In the genomic region with DNA sequence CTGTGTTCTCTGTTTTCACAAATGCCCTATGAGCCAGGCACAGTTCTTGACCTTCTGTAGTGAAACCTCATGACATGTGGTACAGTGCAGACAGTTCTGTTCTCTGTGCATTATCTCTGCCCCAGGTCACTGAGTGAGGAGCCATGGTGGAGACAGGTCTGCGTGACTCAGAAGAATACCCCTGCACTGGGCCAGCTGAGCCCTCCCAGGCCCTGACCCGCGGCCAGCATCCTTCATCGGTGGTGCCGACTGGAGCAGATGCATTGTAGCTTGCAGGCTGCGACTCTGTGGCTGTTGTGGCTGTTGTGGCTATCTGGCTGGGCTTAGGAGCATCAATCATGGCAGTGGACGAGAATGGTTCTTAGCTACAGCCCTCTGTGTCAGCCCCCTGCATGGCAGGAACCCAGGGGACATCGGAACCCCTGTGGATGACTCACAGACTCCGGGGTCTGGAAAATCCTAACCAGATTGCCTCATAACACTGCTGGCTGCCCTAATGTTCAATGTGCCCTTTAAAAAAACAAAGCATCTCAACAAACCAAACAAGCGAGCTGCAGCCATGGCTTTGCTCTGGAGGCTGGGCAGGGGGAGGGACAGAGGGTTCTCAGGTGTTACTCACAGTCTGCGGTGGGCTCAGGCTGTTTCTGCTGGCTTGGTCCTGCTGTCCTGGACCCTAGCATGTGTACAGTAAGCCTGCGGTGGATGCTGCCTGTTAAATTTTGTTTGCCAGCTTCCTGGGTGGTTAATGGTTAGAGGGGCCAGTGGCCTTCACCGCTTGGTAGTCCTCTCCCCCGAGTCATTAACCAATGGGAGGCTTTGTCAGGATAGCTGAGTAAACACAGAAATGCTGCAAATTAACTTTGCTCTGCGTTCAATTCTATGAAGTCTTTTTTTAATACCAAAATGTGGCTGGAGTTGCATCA, we compare ENCODE assay signal across 13 cellular contexts. TPM values are rescaled to one million over a fixed set of nuclear protein-coding genes. Genes with fewer than 3 reads are reported as not detected.
A peak's percentile ranks its signal among the peaks of the same experiment; 100 is the strongest.
DNase-seq lines count a peak whose midpoint lies in the region; ATAC-seq, FAIRE-seq and TF ChIP-seq lines count a peak whose summit lies in the region.
"Had no signal": no experiment of that assay in that cellular context is flagged by ENCODE, and none has a peak within 500 bp of the region (broad histone marks: within the 10 kb centered on the region; RNA-seq: fewer than 3 reads in every experiment).

SERPINA6 (minus strand) TSS at position 689 of the 923 bp plus-strand sequence. CDS start 8,688 bp downstream, outside the sequence.

- peak within 1 kb of the TSS; percentile 40 for H2AFZ ChIP-seq in astrocyte (ENCODE audit: low read depth, low read length)

- H3K4me3 Mint-ChIP-seq in astrocyte (ENCODE audit: unreplicated experiment) (no peak within 1 kb of the TSS), glutamatergic neuron (ENCODE audit: unreplicated experiment) (no peak within 1 kb of the TSS)

- H3K79me2 ChIP-seq in astrocyte (ENCODE audit: insufficient read depth, low read length) = no peaks in the 10 kb centered on the region

- FAIRE-seq in astrocyte (lab: Jason Lieb, UNC) = no peak
- FAIRE-seq in kidney (lab: Jason Lieb, UNC) = no peak

- H4K20me1 ChIP-seq in astrocyte (ENCODE audit: insufficient read depth, low read length) = no peaks in the 10 kb centered on the region

- H3K27me3 ChIP-seq in astrocyte (ENCODE audit: insufficient read depth, low read length) = no peaks in the 10 kb centered on the region
- H3K27me3 ChIP-seq: SJSA1 had no signal

- DNase-seq in HuH-7 (ENCODE audit: low spot score) = peak; percentile 40
- peak; percentile 76 for DNase-seq in astrocyte (ENCODE audit: low read depth)
- peak; percentile 75 for DNase-seq in kidney
- DNase-seq in stimulated activated CD8-positive, alpha-beta memory T cell treated with anti-CD3 and anti-CD28 coated beads, Interleukin-4, amount 100 ng/mL, for 48 hours = peak; percentile 15
- no peak for DNase-seq in glutamatergic neuron
- no peak for DNase-seq in DMS114 treated with DMSO at 0.1 percent for 48 hours (lab: John Stamatoyannopoulos, UW; ENCODE audit: unreplicated experiment)
- DNase-seq in CD1c-positive myeloid dendritic cell (ENCODE audit: extremely low spot score) = no peak
- DNase-seq: effector CD4-positive, alpha-beta T cell; occipital lobe had no signal

- peak within 1 kb of the TSS; percentile 9 for H3K9ac ChIP-seq in astrocyte (ENCODE audit: low read length)
- H3K9ac ChIP-seq in kidney (ENCODE audit: low read length in 2 of 2) = peak within 1 kb of the TSS in 1 of 2 donors; percentile 48
- H3K9ac ChIP-seq: KMS-11 had no signal

- H3K4me3 ChIP-seq in astrocyte (ENCODE audit: insufficient read depth, low read depth, low read length) (no peak within 1 kb of the TSS), kidney (ENCODE audit: low read length in 2 of 2) (peak within 1 kb of the TSS; percentile 56 to 59)
- H3K4me3 ChIP-seq: SJSA1 had no signal

- TF ChIP-seq CTCF in astrocyte (IDR thresholded peaks at IDR 0.05; ENCODE audit: insufficient read depth, low read depth, low read length) (no peak), kidney (IDR thresholded peaks at IDR 0.05; ENCODE audit: borderline replicate concordance, extremely low read depth, insufficient read depth) (no peak), glutamatergic neuron (IDR thresholded peaks at IDR 0.05; ENCODE audit: partially characterized antibody, unreplicated experiment) (no peak)

- H3K27ac ChIP-seq in astrocyte (ENCODE audit: low read depth, low read length) (peak within 1 kb of the TSS; percentile 20), kidney (ENCODE audit: low read depth in 2 of 2, low read length in 2 of 2) (peak within 1 kb of the TSS; percentile 23 to 72)
- H3K27ac ChIP-seq: KMS-11, SJSA1 had no signal

- no peak for ATAC-seq in HG03280 (IDR thresholded peaks at IDR 0.05; ENCODE audit: unreplicated experiment)

- H3K27ac Mint-ChIP-seq in astrocyte (ENCODE audit: unreplicated experiment) = no peak within 1 kb of the TSS
- H3K27ac Mint-ChIP-seq in glutamatergic neuron (ENCODE audit: unreplicated experiment) = no peak within 1 kb of the TSS

- no peaks in the 10 kb centered on the region for H3K27me3 Mint-ChIP-seq in astrocyte (ENCODE audit: low read depth, unreplicated experiment)
- peaks cover 3% of the 10 kb centered on the region for H3K27me3 Mint-ChIP-seq in glutamatergic neuron (ENCODE audit: unreplicated experiment)

- H3K4me1 ChIP-seq in astrocyte (ENCODE audit: insufficient read depth, low read length) (peaks cover 9% of the 10 kb centered on the region), kidney (ENCODE audit: control insufficient read depth in 1 of 2, insufficient read depth in 1 of 2, low read depth in 1 of 2, low read length in 2 of 2) (peaks cover 3 to 12% of the 10 kb centered on the region in 2 donors)

- H3K4me1 Mint-ChIP-seq in astrocyte (ENCODE audit: low read depth, unreplicated experiment) = peaks cover 7% of the 10 kb centered on the region
- no peaks in the 10 kb centered on the region for H3K4me1 Mint-ChIP-seq in glutamatergic neuron (ENCODE audit: low read depth, unreplicated experiment)

- no peaks in the 10 kb centered on the region for H3K9me3 ChIP-seq in astrocyte (ENCODE audit: insufficient read depth, low read depth, low read length)
- no peaks in the 10 kb centered on the region for H3K9me3 ChIP-seq in kidney (ENCODE audit: control insufficient read depth in 1 of 2, low read length in 2 of 2)
- H3K9me3 ChIP-seq: SJSA1 had no signal

- H3K9me3 Mint-ChIP-seq in astrocyte (ENCODE audit: unreplicated experiment) = peaks cover 2% of the 10 kb centered on the region
- H3K9me3 Mint-ChIP-seq in glutamatergic neuron (ENCODE audit: unreplicated experiment) = no peaks in the 10 kb centered on the region

- H3K36me3 Mint-ChIP-seq in astrocyte (ENCODE audit: low read depth, unreplicated experiment) = peaks cover 2% of the 10 kb centered on the region
- H3K36me3 Mint-ChIP-seq in glutamatergic neuron (ENCODE audit: unreplicated experiment) = no peaks in the 10 kb centered on the region

- intact Hi-C loops in kidney (cut with DNase I) = no loop called here

- H3K36me3 ChIP-seq in astrocyte (ENCODE audit: insufficient read depth, low read length) = no peaks in the 10 kb centered on the region
- H3K36me3 ChIP-seq in kidney (ENCODE audit: control insufficient read depth in 1 of 2, insufficient read depth in 2 of 2, low read length in 2 of 2) = no peaks in the 10 kb centered on the region
- H3K36me3 ChIP-seq: SJSA1 had no signal

- peak within 1 kb of the TSS; percentile 67 for H3K4me2 ChIP-seq in astrocyte (ENCODE audit: low read length)
- H3K4me2 ChIP-seq: KMS-11 had no signal

RNA-seq across cellular contexts. Expression of gene SERPINA6, which starts in this region (rescaled TPM):
- total RNA-seq in astrocyte = not detected in 2 replicates
- 1.7 TPM for total RNA-seq in kidney
- polyA plus RNA-seq in kidney (ENCODE audit: insufficient read depth, low read depth, low replicate concordance) = 12.9 TPM
- total RNA-seq in glutamatergic neuron (ENCODE audit: unreplicated experiment) = not detected
- total RNA-seq: occipital lobe, SJSA1, ureter had no signal

Comparison
In these comparisons a context has a peak if more than half of its experiments do, and no peak if none do; other contexts are left out.
1. Peak in DNase-seq, H3K27ac ChIP-seq, H3K9ac ChIP-seq and H3K4me2 ChIP-seq in astrocyte; RNA of the gene not detected or under 1 TPM.
2. DNase-seq: peak in HuH-7 (single experiment), kidney (single experiment) and stimulated activated CD8-positive, alpha-beta memory T cell treated with anti-CD3 and anti-CD28 coated beads, Interleukin-4, amount 100 ng/mL, for 48 hours (single experiment); none in glutamatergic neuron (single experiment), DMS114 treated with DMSO at 0.1 percent for 48 hours (single experiment) and CD1c-positive myeloid dendritic cell (single experiment).